27 cellular contexts compared by ENCODE assay signal in the genomic region with DNA sequence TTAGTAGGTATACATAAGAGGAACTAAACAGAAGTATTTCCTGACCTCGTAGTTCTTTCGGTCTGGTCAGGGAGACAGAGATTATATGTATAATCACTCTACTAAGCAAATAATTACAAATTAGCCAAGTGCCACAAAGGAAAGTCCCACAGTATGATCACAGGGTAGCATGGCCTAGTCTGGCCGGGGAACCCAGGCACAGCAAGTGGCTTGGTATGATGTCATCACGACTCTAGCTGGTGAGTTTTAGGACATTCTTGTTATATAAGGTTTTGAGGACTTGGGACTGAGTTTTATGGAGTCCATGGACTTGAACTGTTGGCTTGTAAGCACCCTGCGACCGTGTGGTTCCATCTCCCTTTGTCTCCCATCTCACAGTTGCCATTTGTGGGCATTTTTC.
"Had no signal": no experiment of that assay in that cellular context is flagged by ENCODE, and none has a peak within 500 bp of the region (broad histone marks: within the 10 kb centered on the region; RNA-seq: fewer than 3 reads in every experiment).

No MANE protein-coding gene starts in this region.

- H3K27ac ChIP-seq: neural progenitor cell, ovary, parathyroid adenoma, psoas muscle, sigmoid colon, spleen, suprapubic skin, testis, tibial artery, transverse colon, upper lobe of right lung, uterus had no signal

- FAIRE-seq: small intestine had no signal

- DNase-seq: naive thymus-derived CD4-positive, alpha-beta T cell; natural killer cell; occipital lobe; sigmoid colon; spleen; stimulated activated CD4-positive, alpha-beta T cell treated with anti-CD3 and anti-CD28 coated beads, Interleukin-12 subunit alpha, Interleukin-12 subunit beta, amount 100 ng/mL, for 4 hours; stimulated activated CD4-positive, alpha-beta T cell treated with anti-CD3 and anti-CD28 coated beads, Interleukin-1b, Interleukin-23, amount 100 ng/mL, for 48 hours; stimulated activated CD4-positive, alpha-beta T cell treated with anti-CD3 and anti-CD28 coated beads, Interleukin-4, amount 100 ng/mL, for 1 hour; stimulated activated CD4-positive, alpha-beta T cell treated with anti-CD3 and anti-CD28 coated beads, Interleukin-4, amount 100 ng/mL, for 4 hours; stimulated activated CD8-positive, alpha-beta memory T cell treated with anti-CD3 and anti-CD28 coated beads, Interleukin-4, amount 100 ng/mL, for 48 hours; stimulated activated naive CD4-positive, alpha-beta T cell; stimulated activated naive CD8-positive, alpha-beta T cell treated with anti-CD3 and anti-CD28 coated beads, Interleukin-15, amount 100 ng/mL, for 72 hours; stimulated activated naive CD8-positive, alpha-beta T cell treated with anti-CD3 and anti-CD28 coated beads, Interleukin-15, Interleukin-2, amounts not matched to agents 100 U/mL and 50 U/mL, for 24 hours; substantia nigra; tibial artery; upper lobe of right lung; uterus had no signal

- H3K27me3 ChIP-seq: neural progenitor cell, ovary, sigmoid colon, spleen, testis, tibial artery, transverse colon, upper lobe of right lung, uterus had no signal

- H3K36me3 ChIP-seq: neural progenitor cell, ovary, sigmoid colon, spleen, suprapubic skin, tibial artery, transverse colon, upper lobe of right lung, uterus had no signal

- H3K4me1 ChIP-seq: neural progenitor cell, parathyroid adenoma, psoas muscle, suprapubic skin, tibial artery, transverse colon, upper lobe of right lung, uterus had no signal

- ATAC-seq: naive thymus-derived CD4-positive, alpha-beta T cell; natural killer cell; psoas muscle; right cardiac atrium; stimulated activated memory B cell treated with anti-CD40 and anti-IgM and Interleukin-4, amounts not matched to agents 10 μg/mL and 1 μg/mL and 100 μg/mL, for 72 hours; stimulated activated naive CD8-positive, alpha-beta T cell treated with anti-CD3 and anti-CD28 coated beads, Interleukin-15, amount 100 ng/mL, for 72 hours; stimulated activated naive CD8-positive, alpha-beta T cell treated with anti-CD3 and anti-CD28 coated beads, Interleukin-15, Interleukin-2, amounts not matched to agents 100 U/mL and 50 U/mL, for 24 hours; upper lobe of right lung had no signal

- H3K79me2 ChIP-seq: parathyroid adenoma had no signal

- H3K9ac ChIP-seq: neural progenitor cell, parathyroid adenoma had no signal

- H3K4me3 ChIP-seq: neural progenitor cell, ovary, psoas muscle, sigmoid colon, spleen, suprapubic skin, testis, tibial artery, transverse colon, upper lobe of right lung, uterus had no signal

- H3K4me2 ChIP-seq: neural progenitor cell had no signal

- H2AFZ ChIP-seq: neural progenitor cell, parathyroid adenoma had no signal

- H3K9me3 ChIP-seq: ovary, psoas muscle, sigmoid colon, suprapubic skin, testis, tibial artery, transverse colon, upper lobe of right lung, uterus had no signal
